ENCODE assay signal across 18 cellular contexts in the genomic region with DNA sequence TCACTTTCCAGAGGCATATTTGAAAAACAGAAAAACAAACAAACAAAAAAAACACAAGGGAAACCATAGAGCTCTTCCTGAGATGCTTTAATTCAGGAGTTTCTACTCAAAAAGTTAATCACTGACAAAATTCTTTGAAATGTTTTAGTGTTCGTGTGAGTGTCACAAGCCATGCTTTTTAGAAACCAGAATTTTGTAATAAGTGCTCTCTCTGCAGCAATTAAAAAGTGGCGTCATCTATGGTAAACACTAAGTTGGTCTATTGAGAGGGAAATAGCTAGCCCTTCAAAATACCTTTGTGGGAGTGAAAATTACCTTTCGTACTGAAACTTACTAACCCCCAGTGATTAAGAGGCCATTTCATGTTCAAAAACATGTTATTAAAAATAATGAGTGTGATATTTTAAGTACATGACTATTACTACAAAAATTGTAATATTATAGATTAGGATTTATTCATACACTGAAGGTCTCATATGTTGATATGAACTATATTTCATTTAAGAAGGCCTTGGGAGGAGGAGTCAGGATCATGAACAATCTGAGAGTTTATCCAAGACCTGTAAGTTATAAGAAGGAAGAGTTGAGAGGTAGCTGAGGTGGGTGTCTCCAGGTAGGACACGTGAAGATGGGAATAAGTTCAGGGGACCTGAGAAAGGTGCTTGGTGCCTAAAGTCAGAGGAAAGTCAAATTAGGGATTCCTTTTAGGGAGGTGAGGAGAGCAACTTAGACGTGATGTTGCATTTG.
"Had no signal": no experiment of that assay in that cellular context is flagged by ENCODE, and none has a peak within 500 bp of the region (broad histone marks: within the 10 kb centered on the region; RNA-seq: fewer than 3 reads in every experiment).

No MANE protein-coding gene starts in this region.

- H3K36me3 ChIP-seq: heart left ventricle, neutrophil, sigmoid colon, stomach, thoracic aorta, transverse colon had no signal

- H3K27me3 ChIP-seq: dorsolateral prefrontal cortex, heart left ventricle, neutrophil, sigmoid colon, stomach, transverse colon had no signal

- H3K4me3 ChIP-seq: dorsolateral prefrontal cortex, heart left ventricle, psoas muscle, sigmoid colon, skin epidermis, stomach, thoracic aorta, transverse colon had no signal

- H3K9me3 ChIP-seq: heart left ventricle, neutrophil, psoas muscle, sigmoid colon, stomach, thoracic aorta, transverse colon had no signal

- H3K27ac ChIP-seq: dorsolateral prefrontal cortex, heart left ventricle, neutrophil, psoas muscle, sigmoid colon, skin epidermis, stomach, thoracic aorta had no signal

- DNase-seq: cerebellar nuclear complex; dorsolateral prefrontal cortex; effector CD8-positive, alpha-beta T cell; heart left ventricle; hypothalamus; kidney glomerular epithelial cell; mesenchymal stem cell; psoas muscle; sigmoid colon; stimulated activated CD4-positive, alpha-beta T cell treated with anti-CD3 and anti-CD28 coated beads, Interleukin-2, amount 100 ng/mL, for 24 hours; stimulated activated naive CD4-positive, alpha-beta T cell; stomach; substantia nigra; transverse colon had no signal

- ATAC-seq: esophagus mucosa, heart left ventricle, psoas muscle had no signal
